1 cellular context compared by ENCODE assay signal in the genomic region with DNA sequence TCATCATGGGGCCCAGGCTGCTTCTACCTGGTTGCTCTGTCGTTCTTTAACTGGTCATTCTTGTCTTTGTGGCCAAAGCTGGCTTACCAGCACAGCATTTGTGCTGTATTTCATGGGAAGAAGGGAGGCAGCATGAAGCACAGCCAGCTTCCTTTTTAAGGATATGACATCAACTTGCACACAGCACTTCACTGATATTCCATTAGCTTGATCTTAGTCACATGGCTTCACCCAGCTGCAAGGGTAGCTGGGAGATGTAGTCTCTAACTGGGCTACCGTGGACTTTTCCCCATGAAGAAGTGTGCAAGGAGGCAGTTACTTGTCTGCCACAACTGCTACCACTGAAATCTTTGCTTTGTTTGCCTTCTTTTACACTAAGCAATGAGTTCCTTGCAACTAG.
A peak's percentile ranks its signal among the peaks of the same experiment; 100 is the strongest.
TF ChIP-seq lines count a peak whose summit lies in the region.

No MANE protein-coding gene starts in this region.

TF ChIP-seq in HepG2, 621 proteins besides CTCF, POLR2A, EP300 and RAD21 (continued from another document):
- TF ChIP-seq ZNF530 (CRISPR knock-in tag; IDR thresholded peaks at IDR 0.05; ENCODE audit: low read depth) (no peak), MTF1 (CRISPR knock-in tag; IDR thresholded peaks at IDR 0.05) (peak; percentile 73; the same call in 1 of the 2 replicates), XRCC5 (optimal IDR thresholded peaks at IDR 0.05; ENCODE audit: low read length) (no peak), ZNF619 (CRISPR knock-in tag; IDR thresholded peaks at IDR 0.05) (no peak), ZZZ3 (CRISPR knock-in tag; IDR thresholded peaks at IDR 0.05; ENCODE audit: borderline replicate concordance) (no peak), ZNF782 (CRISPR knock-in tag; IDR thresholded peaks at IDR 0.05; ENCODE audit: borderline replicate concordance) (no peak), CBX5 (CRISPR knock-in tag; IDR thresholded peaks at IDR 0.05; ENCODE audit: borderline replicate concordance) (no peak), THAP11 (CRISPR knock-in tag; IDR thresholded peaks at IDR 0.05) (peak; percentile 95), EZH2 (conservative IDR thresholded peaks at IDR 0.05; ENCODE audit: low read depth, low read length) (no peak), HNRNPL (IDR thresholded peaks at IDR 0.05; ENCODE audit: low read depth, low read length) (no peak), ZMYM4 (CRISPR knock-in tag; IDR thresholded peaks at IDR 0.05) (0 out of 2 replicates have a peak, but pooled peaks have one; percentile 16), NFYB (CRISPR knock-in tag; IDR thresholded peaks at IDR 0.05) (peak; percentile 43; the same call in 1 of the 2 replicates), CREB1 (IDR thresholded peaks at IDR 0.05) (no peak), CREB1 (CRISPR knock-in tag; IDR thresholded peaks at IDR 0.05) (peak; percentile 31; the same call in 1 of the 2 replicates), ZNF10 (CRISPR knock-in tag; IDR thresholded peaks at IDR 0.05; ENCODE audit: borderline replicate concordance, low read depth) (no peak), HNRNPH1 (optimal IDR thresholded peaks at IDR 0.05; ENCODE audit: low read depth, low read length) (no peak), TEAD3 (CRISPR knock-in tag; optimal IDR thresholded peaks at IDR 0.05; ENCODE audit: borderline replicate concordance) (no peak), ZNF777 (CRISPR knock-in tag; IDR thresholded peaks at IDR 0.05) (no peak), KDM6A (CRISPR knock-in tag; IDR thresholded peaks at IDR 0.05; ENCODE audit: low read depth) (no peak), ATF7 (IDR thresholded peaks at IDR 0.05) (no peak), ATF7 (CRISPR knock-in tag; IDR thresholded peaks at IDR 0.05) (no peak), SIN3A (IDR thresholded peaks at IDR 0.05; ENCODE audit: borderline replicate concordance, low read depth, low read length) (no peak), ZNF12 (CRISPR knock-in tag; IDR thresholded peaks at IDR 0.05) (no peak), ZNF567 (CRISPR knock-in tag; IDR thresholded peaks at IDR 0.05; ENCODE audit: borderline replicate concordance) (no peak), ZFP82 (CRISPR knock-in tag; IDR thresholded peaks at IDR 0.05; ENCODE audit: borderline replicate concordance) (no peak), ZSCAN20 (CRISPR knock-in tag; IDR thresholded peaks at IDR 0.05; ENCODE audit: borderline replicate concordance) (no peak), GABPA (IDR thresholded peaks at IDR 0.05; ENCODE audit: low read depth, low read length) (no peak), GABPA (CRISPR knock-in tag; IDR thresholded peaks at IDR 0.05; ENCODE audit: low read depth) (peak; percentile 78), ZEB1 (IDR thresholded peaks at IDR 0.05; ENCODE audit: insufficient replicate concordance, low read depth) (no peak), ISL2 (CRISPR knock-in tag; IDR thresholded peaks at IDR 0.05) (no peak), TAF15 (IDR thresholded peaks at IDR 0.05; ENCODE audit: low read depth, low read length, poor library complexity, severe bottlenecking) (no peak), FOSL2 (CRISPR knock-in tag; IDR thresholded peaks at IDR 0.05) (no peak), NR2F6 (IDR thresholded peaks at IDR 0.05) (no peak), NR2F6 (CRISPR knock-in tag; IDR thresholded peaks at IDR 0.05) (no peak), ZNF577 (CRISPR knock-in tag; IDR thresholded peaks at IDR 0.05; ENCODE audit: borderline replicate concordance, low read depth) (no peak), PAWR (CRISPR knock-in tag; IDR thresholded peaks at IDR 0.05; ENCODE audit: borderline replicate concordance) (no peak), HCFC1 (IDR thresholded peaks at IDR 0.05; ENCODE audit: low read depth, low read length) (peak; percentile 44; the same call in 1 of the 2 replicates)
- TF ChIP-seq, protein P1, sequence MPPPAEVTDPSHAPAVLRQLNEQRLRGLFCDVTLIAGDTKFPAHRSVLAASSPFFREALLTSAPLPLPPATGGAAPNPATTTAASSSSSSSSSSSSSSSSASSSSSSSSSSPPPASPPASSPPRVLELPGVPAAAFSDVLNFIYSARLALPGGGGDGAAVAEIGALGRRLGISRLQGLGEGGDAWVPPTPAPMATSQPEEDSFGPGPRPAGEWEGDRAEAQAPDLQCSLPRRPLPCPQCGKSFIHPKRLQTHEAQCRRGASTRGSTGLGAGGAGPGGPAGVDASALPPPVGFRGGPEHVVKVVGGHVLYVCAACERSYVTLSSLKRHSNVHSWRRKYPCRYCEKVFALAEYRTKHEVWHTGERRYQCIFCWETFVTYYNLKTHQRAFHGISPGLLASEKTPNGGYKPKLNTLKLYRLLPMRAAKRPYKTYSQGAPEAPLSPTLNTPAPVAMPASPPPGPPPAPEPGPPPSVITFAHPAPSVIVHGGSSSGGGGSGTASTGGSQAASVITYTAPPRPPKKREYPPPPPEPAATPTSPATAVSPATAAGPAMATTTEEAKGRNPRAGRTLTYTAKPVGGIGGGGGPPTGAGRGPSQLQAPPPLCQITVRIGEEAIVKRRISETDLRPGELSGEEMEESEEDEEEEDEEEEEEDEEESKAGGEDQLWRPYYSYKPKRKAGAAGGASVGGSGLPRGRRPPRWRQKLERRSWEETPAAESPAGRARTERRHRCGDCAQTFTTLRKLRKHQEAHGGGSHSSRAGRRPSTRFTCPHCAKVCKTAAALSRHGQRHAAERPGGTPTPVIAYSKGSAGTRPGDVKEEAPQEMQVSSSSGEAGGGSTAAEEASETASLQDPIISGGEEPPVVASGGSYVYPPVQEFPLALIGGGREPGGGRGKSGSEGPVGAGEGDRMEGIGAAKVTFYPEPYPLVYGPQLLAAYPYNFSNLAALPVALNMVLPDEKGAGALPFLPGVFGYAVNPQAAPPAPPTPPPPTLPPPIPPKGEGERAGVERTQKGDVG (CRISPR knock-in tag; IDR thresholded peaks at IDR 0.05; ENCODE audit: borderline replicate concordance): no peak
- TF ChIP-seq, protein P2, sequence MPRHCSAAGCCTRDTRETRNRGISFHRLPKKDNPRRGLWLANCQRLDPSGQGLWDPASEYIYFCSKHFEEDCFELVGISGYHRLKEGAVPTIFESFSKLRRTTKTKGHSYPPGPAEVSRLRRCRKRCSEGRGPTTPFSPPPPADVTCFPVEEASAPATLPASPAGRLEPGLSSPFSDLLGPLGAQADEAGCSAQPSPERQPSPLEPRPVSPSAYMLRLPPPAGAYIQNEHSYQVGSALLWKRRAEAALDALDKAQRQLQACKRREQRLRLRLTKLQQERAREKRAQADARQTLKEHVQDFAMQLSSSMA (CRISPR knock-in tag; IDR thresholded peaks at IDR 0.05): no peak
- TF ChIP-seq, protein P3, sequence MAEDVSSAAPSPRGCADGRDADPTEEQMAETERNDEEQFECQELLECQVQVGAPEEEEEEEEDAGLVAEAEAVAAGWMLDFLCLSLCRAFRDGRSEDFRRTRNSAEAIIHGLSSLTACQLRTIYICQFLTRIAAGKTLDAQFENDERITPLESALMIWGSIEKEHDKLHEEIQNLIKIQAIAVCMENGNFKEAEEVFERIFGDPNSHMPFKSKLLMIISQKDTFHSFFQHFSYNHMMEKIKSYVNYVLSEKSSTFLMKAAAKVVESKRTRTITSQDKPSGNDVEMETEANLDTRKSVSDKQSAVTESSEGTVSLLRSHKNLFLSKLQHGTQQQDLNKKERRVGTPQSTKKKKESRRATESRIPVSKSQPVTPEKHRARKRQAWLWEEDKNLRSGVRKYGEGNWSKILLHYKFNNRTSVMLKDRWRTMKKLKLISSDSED (CRISPR knock-in tag; IDR thresholded peaks at IDR 0.05): no peak
- TF ChIP-seq, protein P4, sequence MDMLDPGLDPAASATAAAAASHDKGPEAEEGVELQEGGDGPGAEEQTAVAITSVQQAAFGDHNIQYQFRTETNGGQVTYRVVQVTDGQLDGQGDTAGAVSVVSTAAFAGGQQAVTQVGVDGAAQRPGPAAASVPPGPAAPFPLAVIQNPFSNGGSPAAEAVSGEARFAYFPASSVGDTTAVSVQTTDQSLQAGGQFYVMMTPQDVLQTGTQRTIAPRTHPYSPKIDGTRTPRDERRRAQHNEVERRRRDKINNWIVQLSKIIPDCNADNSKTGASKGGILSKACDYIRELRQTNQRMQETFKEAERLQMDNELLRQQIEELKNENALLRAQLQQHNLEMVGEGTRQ (IDR thresholded peaks at IDR 0.05; ENCODE audit: low read depth, low read length): 0 out of 2 replicates have a peak, but pooled peaks have one; percentile 15
- TF ChIP-seq, protein P4 (CRISPR knock-in tag; IDR thresholded peaks at IDR 0.05; ENCODE audit: borderline replicate concordance): peak; percentile 72; the same call in 1 of the 2 replicates
- TF ChIP-seq, protein P5, sequence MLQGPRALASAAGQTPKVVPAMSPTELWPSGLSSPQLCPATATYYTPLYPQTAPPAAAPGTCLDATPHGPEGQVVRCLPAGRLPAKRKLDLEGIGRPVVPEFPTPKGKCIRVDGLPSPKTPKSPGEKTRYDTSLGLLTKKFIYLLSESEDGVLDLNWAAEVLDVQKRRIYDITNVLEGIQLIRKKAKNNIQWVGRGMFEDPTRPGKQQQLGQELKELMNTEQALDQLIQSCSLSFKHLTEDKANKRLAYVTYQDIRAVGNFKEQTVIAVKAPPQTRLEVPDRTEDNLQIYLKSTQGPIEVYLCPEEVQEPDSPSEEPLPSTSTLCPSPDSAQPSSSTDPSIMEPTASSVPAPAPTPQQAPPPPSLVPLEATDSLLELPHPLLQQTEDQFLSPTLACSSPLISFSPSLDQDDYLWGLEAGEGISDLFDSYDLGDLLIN (CRISPR knock-in tag; IDR thresholded peaks at IDR 0.05; ENCODE audit: borderline replicate concordance): no peak
- TF ChIP-seq, protein P6, sequence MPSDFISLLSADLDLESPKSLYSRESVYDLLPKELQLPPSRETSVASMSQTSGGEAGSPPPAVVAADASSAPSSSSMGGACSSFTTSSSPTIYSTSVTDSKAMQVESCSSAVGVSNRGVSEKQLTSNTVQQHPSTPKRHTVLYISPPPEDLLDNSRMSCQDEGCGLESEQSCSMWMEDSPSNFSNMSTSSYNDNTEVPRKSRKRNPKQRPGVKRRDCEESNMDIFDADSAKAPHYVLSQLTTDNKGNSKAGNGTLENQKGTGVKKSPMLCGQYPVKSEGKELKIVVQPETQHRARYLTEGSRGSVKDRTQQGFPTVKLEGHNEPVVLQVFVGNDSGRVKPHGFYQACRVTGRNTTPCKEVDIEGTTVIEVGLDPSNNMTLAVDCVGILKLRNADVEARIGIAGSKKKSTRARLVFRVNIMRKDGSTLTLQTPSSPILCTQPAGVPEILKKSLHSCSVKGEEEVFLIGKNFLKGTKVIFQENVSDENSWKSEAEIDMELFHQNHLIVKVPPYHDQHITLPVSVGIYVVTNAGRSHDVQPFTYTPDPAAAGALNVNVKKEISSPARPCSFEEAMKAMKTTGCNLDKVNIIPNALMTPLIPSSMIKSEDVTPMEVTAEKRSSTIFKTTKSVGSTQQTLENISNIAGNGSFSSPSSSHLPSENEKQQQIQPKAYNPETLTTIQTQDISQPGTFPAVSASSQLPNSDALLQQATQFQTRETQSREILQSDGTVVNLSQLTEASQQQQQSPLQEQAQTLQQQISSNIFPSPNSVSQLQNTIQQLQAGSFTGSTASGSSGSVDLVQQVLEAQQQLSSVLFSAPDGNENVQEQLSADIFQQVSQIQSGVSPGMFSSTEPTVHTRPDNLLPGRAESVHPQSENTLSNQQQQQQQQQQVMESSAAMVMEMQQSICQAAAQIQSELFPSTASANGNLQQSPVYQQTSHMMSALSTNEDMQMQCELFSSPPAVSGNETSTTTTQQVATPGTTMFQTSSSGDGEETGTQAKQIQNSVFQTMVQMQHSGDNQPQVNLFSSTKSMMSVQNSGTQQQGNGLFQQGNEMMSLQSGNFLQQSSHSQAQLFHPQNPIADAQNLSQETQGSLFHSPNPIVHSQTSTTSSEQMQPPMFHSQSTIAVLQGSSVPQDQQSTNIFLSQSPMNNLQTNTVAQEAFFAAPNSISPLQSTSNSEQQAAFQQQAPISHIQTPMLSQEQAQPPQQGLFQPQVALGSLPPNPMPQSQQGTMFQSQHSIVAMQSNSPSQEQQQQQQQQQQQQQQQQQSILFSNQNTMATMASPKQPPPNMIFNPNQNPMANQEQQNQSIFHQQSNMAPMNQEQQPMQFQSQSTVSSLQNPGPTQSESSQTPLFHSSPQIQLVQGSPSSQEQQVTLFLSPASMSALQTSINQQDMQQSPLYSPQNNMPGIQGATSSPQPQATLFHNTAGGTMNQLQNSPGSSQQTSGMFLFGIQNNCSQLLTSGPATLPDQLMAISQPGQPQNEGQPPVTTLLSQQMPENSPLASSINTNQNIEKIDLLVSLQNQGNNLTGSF (CRISPR knock-in tag; IDR thresholded peaks at IDR 0.05): no peak
- TF ChIP-seq, protein P7, sequence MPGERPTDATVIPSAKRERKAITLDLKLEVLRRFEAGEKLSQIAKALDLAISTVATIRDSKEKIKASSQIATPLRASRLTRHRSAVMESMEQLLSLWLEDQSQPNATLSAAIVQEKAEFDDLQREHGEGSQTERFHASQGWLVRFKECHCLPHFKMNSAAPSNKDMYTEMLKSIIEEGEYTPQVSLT (CRISPR knock-in tag; IDR thresholded peaks at IDR 0.05; ENCODE audit: borderline replicate concordance, low read depth): no peak
- TF ChIP-seq, protein P8, sequence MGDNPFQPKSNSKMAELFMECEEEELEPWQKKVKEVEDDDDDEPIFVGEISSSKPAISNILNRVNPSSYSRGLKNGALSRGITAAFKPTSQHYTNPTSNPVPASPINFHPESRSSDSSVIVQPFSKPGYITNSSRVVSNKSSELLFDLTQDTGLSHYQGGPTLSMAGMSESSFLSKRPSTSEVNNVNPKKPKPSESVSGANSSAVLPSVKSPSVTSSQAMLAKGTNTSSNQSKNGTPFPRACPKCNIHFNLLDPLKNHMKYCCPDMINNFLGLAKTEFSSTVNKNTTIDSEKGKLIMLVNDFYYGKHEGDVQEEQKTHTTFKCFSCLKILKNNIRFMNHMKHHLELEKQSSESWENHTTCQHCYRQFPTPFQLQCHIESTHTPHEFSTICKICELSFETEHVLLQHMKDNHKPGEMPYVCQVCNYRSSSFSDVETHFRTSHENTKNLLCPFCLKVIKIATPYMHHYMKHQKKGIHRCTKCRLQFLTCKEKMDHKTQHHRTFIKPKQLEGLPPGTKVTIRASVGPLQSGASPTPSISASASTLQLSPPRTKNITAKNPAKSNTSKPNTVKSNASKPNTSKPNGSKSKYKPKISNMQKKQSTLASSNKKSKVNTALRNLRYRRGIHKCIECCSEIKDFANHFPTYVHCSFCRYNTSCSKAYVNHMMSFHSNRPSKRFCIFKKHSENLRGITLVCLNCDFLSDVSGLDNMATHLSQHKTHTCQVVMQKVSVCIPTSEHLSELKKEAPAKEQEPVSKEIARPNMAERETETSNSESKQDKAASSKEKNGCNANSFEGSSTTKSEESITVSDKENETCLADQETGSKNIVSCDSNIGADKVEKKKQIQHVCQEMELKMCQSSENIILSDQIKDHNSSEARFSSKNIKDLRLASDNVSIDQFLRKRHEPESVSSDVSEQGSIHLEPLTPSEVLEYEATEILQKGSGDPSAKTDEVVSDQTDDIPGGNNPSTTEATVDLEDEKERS (CRISPR knock-in tag; IDR thresholded peaks at IDR 0.05): 0 out of 2 replicates have a peak, but pooled peaks have one; percentile 28
